Comparison of ENCODE assay signal across 8 cellular contexts in genomic region chr3:56468184-56469106, GRCh38.
DNase-seq lines count a peak whose midpoint lies in the region; ATAC-seq and TF ChIP-seq lines count a peak whose summit lies in the region.

Gene ERC2 (minus strand): TSS chr3:56468467.

- ATAC-seq in GM21786 (IDR thresholded peaks at IDR 0.05; ENCODE audit: unreplicated experiment) (no peak), GM18867 (IDR thresholded peaks at IDR 0.05; ENCODE audit: unreplicated experiment) (no peak)

- peak; percentile 28 for TF ChIP-seq CTCF in astrocyte of the cerebellum (IDR thresholded peaks at IDR 0.05; ENCODE audit: low read depth, low read length, missing control alignments)
- peak; percentile 49 for TF ChIP-seq CTCF in retinal pigment epithelial cell (conservative IDR thresholded peaks at IDR 0.05; ENCODE audit: low read depth, low read length)

- DNase-seq in DMS53 treated with DMSO at 0.1 percent for 48 hours (lab: John Stamatoyannopoulos, UW; ENCODE audit: unreplicated experiment): peak; percentile 49
- peak; percentile 62 to 70 for DNase-seq in NCI-H1930 (lab: John Stamatoyannopoulos, UW)
- DNase-seq in astrocyte of the cerebellum (ENCODE audit: low read depth): no peak
- DNase-seq in iPS DF 19.7 (ENCODE audit: low read depth, low spot score): peak; percentile 45
- peak; percentile 25 for DNase-seq in retinal pigment epithelial cell (ENCODE audit: low read depth)
- no peak for DNase-seq in GM19238 (ENCODE audit: insufficient read length, low spot score)

- H3K4me3 ChIP-seq in astrocyte of the cerebellum (ENCODE audit: low read depth, low read length): peak within 1 kb of the TSS; percentile 61
- peak within 1 kb of the TSS; percentile 95 for H3K4me3 ChIP-seq in retinal pigment epithelial cell (ENCODE audit: low read length)

- in situ Hi-C loops in astrocyte of the cerebellum (cut with HindIII; ENCODE audit: low sequenced_read_pairs): no loop called here

Comparison
In these comparisons a context has a peak if more than half of its experiments do, and no peak if none do; other contexts are left out.
1. DNase-seq: peak in DMS53 treated with DMSO at 0.1 percent for 48 hours (single experiment), NCI-H1930 (2 of 2), iPS DF 19.7 (single experiment) and retinal pigment epithelial cell (single experiment); none in astrocyte of the cerebellum (single experiment) and GM19238 (single experiment).